In the genomic region with DNA sequence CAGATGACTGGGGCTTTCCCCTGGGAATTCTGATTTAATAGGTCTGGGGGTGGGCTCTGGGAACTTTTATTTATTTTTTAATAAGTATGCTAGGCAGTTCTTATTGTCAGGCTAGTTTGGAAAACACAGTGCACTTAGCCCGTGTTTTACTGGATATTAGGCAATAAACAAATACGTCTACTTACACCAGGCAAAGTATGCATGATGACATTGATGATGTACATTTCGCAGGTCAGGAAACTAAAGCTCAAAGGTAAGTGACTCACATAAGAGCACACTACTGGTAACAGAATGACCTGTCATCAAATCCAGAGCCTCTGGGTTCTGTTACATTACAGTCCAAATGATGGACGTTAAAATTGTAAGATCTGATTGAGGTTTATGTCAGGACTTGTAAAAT, we compare ENCODE assay signal across 1 cellular context.
TF ChIP-seq lines count a peak whose summit lies in the region.

No MANE protein-coding gene starts in this region.

TF ChIP-seq in liver, 16 proteins besides CTCF, POLR2A, EP300 and RAD21 (continued from another document):
- TF ChIP-seq, protein P1, sequence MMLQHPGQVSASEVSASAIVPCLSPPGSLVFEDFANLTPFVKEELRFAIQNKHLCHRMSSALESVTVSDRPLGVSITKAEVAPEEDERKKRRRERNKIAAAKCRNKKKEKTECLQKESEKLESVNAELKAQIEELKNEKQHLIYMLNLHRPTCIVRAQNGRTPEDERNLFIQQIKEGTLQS (IDR thresholded peaks at IDR 0.05), result peak; percentile 78
- TF ChIP-seq HNF4G (IDR thresholded peaks at IDR 0.05), result peak; percentile 16
- no peak for TF ChIP-seq YY1 (IDR thresholded peaks at IDR 0.05)
- no peak for TF ChIP-seq TAF1 (conservative IDR thresholded peaks at IDR 0.05)
- TF ChIP-seq FOXA2 (IDR thresholded peaks at IDR 0.05), result peak; percentile 74
- TF ChIP-seq, protein P2, sequence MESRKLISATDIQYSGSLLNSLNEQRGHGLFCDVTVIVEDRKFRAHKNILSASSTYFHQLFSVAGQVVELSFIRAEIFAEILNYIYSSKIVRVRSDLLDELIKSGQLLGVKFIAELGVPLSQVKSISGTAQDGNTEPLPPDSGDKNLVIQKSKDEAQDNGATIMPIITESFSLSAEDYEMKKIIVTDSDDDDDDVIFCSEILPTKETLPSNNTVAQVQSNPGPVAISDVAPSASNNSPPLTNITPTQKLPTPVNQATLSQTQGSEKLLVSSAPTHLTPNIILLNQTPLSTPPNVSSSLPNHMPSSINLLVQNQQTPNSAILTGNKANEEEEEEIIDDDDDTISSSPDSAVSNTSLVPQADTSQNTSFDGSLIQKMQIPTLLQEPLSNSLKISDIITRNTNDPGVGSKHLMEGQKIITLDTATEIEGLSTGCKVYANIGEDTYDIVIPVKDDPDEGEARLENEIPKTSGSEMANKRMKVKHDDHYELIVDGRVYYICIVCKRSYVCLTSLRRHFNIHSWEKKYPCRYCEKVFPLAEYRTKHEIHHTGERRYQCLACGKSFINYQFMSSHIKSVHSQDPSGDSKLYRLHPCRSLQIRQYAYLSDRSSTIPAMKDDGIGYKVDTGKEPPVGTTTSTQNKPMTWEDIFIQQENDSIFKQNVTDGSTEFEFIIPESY (IDR thresholded peaks at IDR 0.05), result peak; percentile 43
- TF ChIP-seq GABPA (IDR thresholded peaks at IDR 0.05 in 1 of 2, conservative IDR thresholded peaks at IDR 0.05 in 1 of 2), result no peak
- TF ChIP-seq EGR1 (IDR thresholded peaks at IDR 0.05; ENCODE audit: low read depth in 2 of 2), result peak in 1 of 2 donors; percentile 26
- TF ChIP-seq, protein P3, sequence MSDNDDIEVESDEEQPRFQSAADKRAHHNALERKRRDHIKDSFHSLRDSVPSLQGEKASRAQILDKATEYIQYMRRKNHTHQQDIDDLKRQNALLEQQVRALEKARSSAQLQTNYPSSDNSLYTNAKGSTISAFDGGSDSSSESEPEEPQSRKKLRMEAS (IDR thresholded peaks at IDR 0.05), result peak; percentile 72
- peak; percentile 80 to 86 for TF ChIP-seq JUND (IDR thresholded peaks at IDR 0.05)
- TF ChIP-seq RXRA (IDR thresholded peaks at IDR 0.05), result peak; percentile 57 to 88
- peak; percentile 25 for TF ChIP-seq FOXA1 (IDR thresholded peaks at IDR 0.05)
- no peak for TF ChIP-seq NR2F2 (IDR thresholded peaks at IDR 0.05)
- TF ChIP-seq HNF4A (conservative IDR thresholded peaks at IDR 0.05), result peak; percentile 73 to 85
- TF ChIP-seq SP1 (IDR thresholded peaks at IDR 0.05), result peak; percentile 68
